Comparison of ENCODE assay signal across 9 cellular contexts in the genomic region with DNA sequence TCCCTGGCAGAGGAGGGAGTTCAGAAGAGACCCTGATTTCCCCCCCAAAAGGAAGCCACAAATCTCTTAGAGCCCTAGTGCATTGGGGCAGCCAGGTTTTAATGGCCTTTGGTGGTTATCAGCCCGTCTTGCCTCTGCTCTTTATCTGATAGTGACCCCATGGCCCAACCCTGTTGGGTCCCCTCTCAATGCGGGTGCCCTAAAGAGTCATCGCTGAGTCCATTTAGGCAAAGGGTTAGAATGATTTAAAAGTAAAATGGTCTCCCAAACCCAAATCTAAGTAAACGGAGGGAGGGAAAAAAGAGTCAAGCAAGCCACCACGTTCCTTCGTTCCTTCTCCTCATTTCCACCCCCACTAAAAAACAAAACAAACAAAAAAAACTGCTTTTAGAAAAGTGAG.
DNase-seq lines count a peak whose midpoint lies in the region; ATAC-seq lines count a peak whose summit lies in the region.
"Had no signal": no experiment of that assay in that cellular context is flagged by ENCODE, and none has a peak within 500 bp of the region (broad histone marks: within the 10 kb centered on the region; RNA-seq: fewer than 3 reads in every experiment).

No MANE protein-coding gene starts in this region.

- no peak overlapping the region for H3K27ac ChIP-seq in iPS-20b (ENCODE audit: low read length)
- H3K27ac ChIP-seq in thymus (ENCODE audit: low read depth), result no peak overlapping the region

- 30% methylated on average over 6 of the region's 6 CpGs for WGBS in thymus

- H3K4me1 Mint-ChIP-seq in activated T-cell treated with anti-CD3 and anti-CD28 coated beads, Interleukin-2, amount 50 U/mL, for 4 hours (ENCODE audit: low read depth), result peaks cover 48% of the 10 kb centered on the region
- H3K4me1 Mint-ChIP-seq in activated CD4-positive, alpha-beta memory T cell treated with anti-CD3 and anti-CD28 coated beads for 36 hours (ENCODE audit: low read depth), result peaks cover 50% of the 10 kb centered on the region

- H3K36me3 Mint-ChIP-seq in activated T-cell treated with anti-CD3 and anti-CD28 coated beads, Interleukin-2, amount 50 U/mL, for 4 hours (ENCODE audit: insufficient read depth), result peaks cover 24% of the 10 kb centered on the region
- H3K36me3 Mint-ChIP-seq in activated CD4-positive, alpha-beta memory T cell treated with anti-CD3 and anti-CD28 coated beads for 36 hours, result peaks cover 49% of the 10 kb centered on the region

- CTCF ChIA-PET in activated CD4-positive, alpha-beta memory T cell treated with anti-CD3 and anti-CD28 coated beads for 36 hours (lab: Charles Lee), result interaction anchor here (1.3 to 7.5 kb wide), 4 partner anchors 49 to 142 kb away, joined by 3 to 34 read pairs (median 8); no protein-coding TSS in a partner anchor

- H3K4me3 Mint-ChIP-seq in activated T-cell treated with anti-CD3 and anti-CD28 coated beads, Interleukin-2, amount 50 U/mL, for 4 hours, result peak overlapping the region; percentile 99
- H3K4me3 Mint-ChIP-seq in activated CD4-positive, alpha-beta memory T cell treated with anti-CD3 and anti-CD28 coated beads for 36 hours, result peak overlapping the region; percentile 88

- H3K27me3 Mint-ChIP-seq in activated T-cell treated with anti-CD3 and anti-CD28 coated beads, Interleukin-2, amount 50 U/mL, for 4 hours (ENCODE audit: low read depth), result no peaks in the 10 kb centered on the region
- H3K27me3 Mint-ChIP-seq in activated CD4-positive, alpha-beta memory T cell treated with anti-CD3 and anti-CD28 coated beads for 36 hours, result peaks cover 5% of the 10 kb centered on the region

- H3K9ac ChIP-seq in iPS-20b (ENCODE audit: low read depth, low read length), result no peak overlapping the region

- ATAC-seq in activated T-cell treated with anti-CD3 and anti-CD28 coated beads, Interleukin-2, amount 50 U/mL, for 4 hours, result no peak
- no peak for ATAC-seq in HG02623 (IDR thresholded peaks at IDR 0.05; ENCODE audit: unreplicated experiment)

- H3K9me3 Mint-ChIP-seq in activated T-cell treated with anti-CD3 and anti-CD28 coated beads, Interleukin-2, amount 50 U/mL, for 4 hours, result no peaks in the 10 kb centered on the region
- H3K9me3 Mint-ChIP-seq in activated CD4-positive, alpha-beta memory T cell treated with anti-CD3 and anti-CD28 coated beads for 36 hours, result no peaks in the 10 kb centered on the region

- intact Hi-C loops in activated CD4-positive, alpha-beta memory T cell treated with anti-CD3 and anti-CD28 coated beads for 36 hours (cut with micrococcal nuclease), result loop anchor here (10.0 kb wide), 1 partner anchor 640 kb away; no protein-coding TSS in a partner anchor

- no peaks in the 10 kb centered on the region for H3K9me3 ChIP-seq in iPS-20b (ENCODE audit: insufficient read depth, low read depth, low read length)
- no peaks in the 10 kb centered on the region for H3K9me3 ChIP-seq in thymus (ENCODE audit: control insufficient read depth)

- POLR2A ChIA-PET in activated CD4-positive, alpha-beta memory T cell treated with anti-CD3 and anti-CD28 coated beads for 36 hours (lab: Charles Lee), result interaction anchor here (0.6 to 8.7 kb wide), 12 partner anchors 22 to 214 kb away, joined by 3 to 267 read pairs (median 3); partner anchors contain the start of gene RUNX1

- H3K36me3 ChIP-seq in iPS-20b (ENCODE audit: insufficient read depth, low read depth, low read length) (no peaks in the 10 kb centered on the region), thymus (ENCODE audit: control insufficient read depth, insufficient read depth) (peaks cover 7% of the 10 kb centered on the region)

- peaks cover 88% of the 10 kb centered on the region for H3K27me3 ChIP-seq in iPS-20b (ENCODE audit: insufficient read depth, low read length)
- H3K27me3 ChIP-seq in thymus (ENCODE audit: control insufficient read depth, insufficient read depth), result no peaks in the 10 kb centered on the region

- no peak for DNase-seq in activated T-cell treated with anti-CD3 and anti-CD28 coated beads, Interleukin-2, amount 50 U/mL, for 4 hours
- DNase-seq in activated T-cell treated with anti-CD3 and anti-CD28 coated beads, Interleukin-2, amount 50 U/mL, for 48 hours, result no peak
- no peak for DNase-seq in activated CD4-positive, alpha-beta memory T cell treated with anti-CD3 and anti-CD28 coated beads for 36 hours
- no peak for DNase-seq in stimulated activated CD4-positive, alpha-beta T cell treated with anti-CD3 and anti-CD28 coated beads, Interleukin-4, amount 100 ng/mL, for 4 hours
- no peak for DNase-seq in NCI-H2081 treated with DMSO at 0.1 percent for 48 hours (lab: John Stamatoyannopoulos, UW)
- DNase-seq: KG1 had no signal

- H3K4me1 ChIP-seq in iPS-20b (ENCODE audit: insufficient read depth, low read length) (peaks cover 23% of the 10 kb centered on the region), thymus (ENCODE audit: control insufficient read depth, insufficient read depth, low read length) (peaks cover 12% of the 10 kb centered on the region)

- peak overlapping the region; percentile 59; the same call in 1 of the 2 replicates for H3K4me3 ChIP-seq in iPS-20b (ENCODE audit: low read length)
- peak overlapping the region; percentile 81 for H3K4me3 ChIP-seq in thymus (ENCODE audit: low read length)

- peak overlapping the region; percentile 100 for H3K27ac Mint-ChIP-seq in activated CD4-positive, alpha-beta memory T cell treated with anti-CD3 and anti-CD28 coated beads for 36 hours
